8 cellular contexts compared by ENCODE assay signal in genomic region chr9:35954942-35955546, GRCh38. TPM values are rescaled to one million over a fixed set of nuclear protein-coding genes. Genes with fewer than 3 reads are reported as not detected.
A peak's percentile ranks its signal among the peaks of the same experiment; 100 is the strongest.
DNase-seq lines count a peak whose midpoint lies in the region; ATAC-seq and TF ChIP-seq lines count a peak whose summit lies in the region.

No MANE protein-coding gene starts in this region.

- ATAC-seq in HG02678 (IDR thresholded peaks at IDR 0.05; ENCODE audit: unreplicated experiment) (peak; percentile 51), HG03139 (IDR thresholded peaks at IDR 0.05; ENCODE audit: unreplicated experiment) (no peak), HG02970 (IDR thresholded peaks at IDR 0.05; ENCODE audit: low FRiP score, unreplicated experiment) (no peak)

- H3K4me3 ChIP-seq in fibroblast of villous mesenchyme (ENCODE audit: low read depth, low read length): no peak overlapping the region

- DNase-seq in DMS 273 (lab: John Stamatoyannopoulos, UW; ENCODE audit: unreplicated experiment) (peak; percentile 81), NCI-H82 (lab: John Stamatoyannopoulos, UW) (peak; percentile 73), activated T-helper 1 cell treated with Interleukin-2 at 50 U/mL for 16 hours (ENCODE audit: low read depth) (peak; percentile 15), fibroblast of villous mesenchyme (ENCODE audit: low read depth) (peak; percentile 84), nucleus accumbens (lab: John Stamatoyannopoulos, UW) (peak in 30 of 56 donors; percentile 1 to 75 (median 19))

- TF ChIP-seq CTCF in fibroblast of villous mesenchyme (IDR thresholded peaks at IDR 0.05; ENCODE audit: insufficient read depth, low read depth, low read length): peak; percentile 90

RNA-seq across cellular contexts. Expression of gene OR2S2, which starts 2.9 kb away (rescaled TPM):
- total RNA-seq in fibroblast of villous mesenchyme: under 0.01 and 0.32 TPM in 2 replicates

RNA-seq across cellular contexts. Expression of gene SPAAR, which starts 45.8 kb away (rescaled TPM):
- total RNA-seq in fibroblast of villous mesenchyme: not detected in 2 replicates

RNA-seq across cellular contexts. Expression of gene HRCT1, which starts 49.0 kb away (rescaled TPM):
- total RNA-seq in fibroblast of villous mesenchyme: 0.43 and 0.97 TPM in 2 replicates

Comparison
In these comparisons a context has a peak if more than half of its experiments do, and no peak if none do; other contexts are left out.
1. DNase-seq: peak in every context shown above with its lines; median percentile 84 in fibroblast of villous mesenchyme; 81 in DMS 273; 73 in NCI-H82; 19 in nucleus accumbens; 15 in activated T-helper 1 cell treated with Interleukin-2 at 50 U/mL for 16 hours.